In genomic region chr10:133306941-133307379, GRCh38 we compare ENCODE assay signal across 11 cellular contexts. TPM values are rescaled to one million over a fixed set of nuclear protein-coding genes. Genes with fewer than 3 reads are reported as not detected.
DNase-seq lines count a peak whose midpoint lies in the region; ATAC-seq and TF ChIP-seq lines count a peak whose summit lies in the region.
"Had no signal": no experiment of that assay in that cellular context is flagged by ENCODE, and none has a peak within 500 bp of the region (broad histone marks: within the 10 kb centered on the region; RNA-seq: fewer than 3 reads in every experiment).

No MANE protein-coding gene starts in this region.

- POLR2A ChIA-PET in activated CD8-positive, alpha-beta T cell treated with anti-CD3 and anti-CD28 coated beads, Interleukin-2, amount 10 ng/mL, durations not matched to agents 7 days and 5 days (lab: Charles Lee): interaction anchor here (1.6 to 1.7 kb wide), 2 partner anchors 13 to 31 kb away, joined by 3 to 13 read pairs; partner anchors contain the start of gene ADAM8

- peak overlapping the region; percentile 97 to 98 for H3K4me3 Mint-ChIP-seq in activated T-cell treated with anti-CD3 and anti-CD28 coated beads, Interleukin-2, amount 50 U/mL, for 72 hours
- H3K4me3 Mint-ChIP-seq in activated CD8-positive, alpha-beta T cell treated with anti-CD3 and anti-CD28 coated beads, Interleukin-2, amount 10 ng/mL, durations not matched to agents 7 days and 5 days: peak overlapping the region; percentile 95

- TF ChIP-seq POLR2A in stomach (IDR thresholded peaks at IDR 0.05) (no peak), transverse colon (IDR thresholded peaks at IDR 0.05) (no peak)

- H3K4me1 ChIP-seq in stomach (peaks cover 32 to 62% (median 45%) of the 10 kb centered on the region in 4 donors), transverse colon (peaks cover 7 to 33% (median 18%) of the 10 kb centered on the region in 4 donors)

- H3K36me3 ChIP-seq in stomach (peaks cover 11 to 42% (median 38%) of the 10 kb centered on the region in 4 donors), transverse colon (peaks cover 0 to 7% (median 0%) of the 10 kb centered on the region in 4 donors)

- H3K4me3 ChIP-seq in stomach: peak overlapping the region in 2 of 4 donors; percentile 90 to 94
- H3K4me3 ChIP-seq in transverse colon: peak overlapping the region in 1 of 4 donors; percentile 84

- no peaks in the 10 kb centered on the region for H3K27me3 Mint-ChIP-seq in activated T-cell treated with anti-CD3 and anti-CD28 coated beads, Interleukin-2, amount 50 U/mL, for 72 hours (ENCODE audit: low read depth)
- no peaks in the 10 kb centered on the region for H3K27me3 Mint-ChIP-seq in activated CD8-positive, alpha-beta T cell treated with anti-CD3 and anti-CD28 coated beads, Interleukin-2, amount 10 ng/mL, durations not matched to agents 7 days and 5 days (ENCODE audit: low read depth)

- H3K36me3 Mint-ChIP-seq in activated T-cell treated with anti-CD3 and anti-CD28 coated beads, Interleukin-2, amount 50 U/mL, for 72 hours (ENCODE audit: insufficient read depth in 2 of 2): peaks cover 4 to 5% of the 10 kb centered on the region in 2 donors
- peaks cover 19% of the 10 kb centered on the region for H3K36me3 Mint-ChIP-seq in activated CD8-positive, alpha-beta T cell treated with anti-CD3 and anti-CD28 coated beads, Interleukin-2, amount 10 ng/mL, durations not matched to agents 7 days and 5 days (ENCODE audit: low read depth)

- peaks cover 34% of the 10 kb centered on the region for H3K4me1 Mint-ChIP-seq in activated T-cell treated with anti-CD3 and anti-CD28 coated beads, Interleukin-2, amount 50 U/mL, for 72 hours (ENCODE audit: low read depth)
- peaks cover 19% of the 10 kb centered on the region for H3K4me1 Mint-ChIP-seq in activated CD8-positive, alpha-beta T cell treated with anti-CD3 and anti-CD28 coated beads, Interleukin-2, amount 10 ng/mL, durations not matched to agents 7 days and 5 days (ENCODE audit: low read depth)

- no peak for TF ChIP-seq EP300 in stomach (IDR thresholded peaks at IDR 0.05)
- no peak for TF ChIP-seq EP300 in transverse colon (IDR thresholded peaks at IDR 0.05; ENCODE audit: low read depth)

- H3K9me3 ChIP-seq in stomach (no peaks in the 10 kb centered on the region), transverse colon (no peaks in the 10 kb centered on the region)

- no peak for ATAC-seq in activated T-cell treated with anti-CD3 and anti-CD28 coated beads, Interleukin-2, amount 50 U/mL, for 72 hours (replicated peaks in 1 of 2)
- ATAC-seq in activated CD8-positive, alpha-beta T cell treated with anti-CD3 and anti-CD28 coated beads, Interleukin-2, amount 10 ng/mL, durations not matched to agents 7 days and 5 days: no peak
- ATAC-seq in GM19397 (IDR thresholded peaks at IDR 0.05; ENCODE audit: unreplicated experiment) (no peak), GM18498 (IDR thresholded peaks at IDR 0.05; ENCODE audit: unreplicated experiment) (no peak)

- H3K9me3 Mint-ChIP-seq in activated T-cell treated with anti-CD3 and anti-CD28 coated beads, Interleukin-2, amount 50 U/mL, for 72 hours: no peaks in the 10 kb centered on the region
- no peaks in the 10 kb centered on the region for H3K9me3 Mint-ChIP-seq in activated CD8-positive, alpha-beta T cell treated with anti-CD3 and anti-CD28 coated beads, Interleukin-2, amount 10 ng/mL, durations not matched to agents 7 days and 5 days (ENCODE audit: insufficient read depth)

- no peak for DNase-seq in activated T-cell treated with anti-CD3 and anti-CD28 coated beads, Interleukin-2, amount 50 U/mL, for 72 hours
- DNase-seq in activated T-cell treated with anti-CD3 and anti-CD28 coated beads, Interleukin-2, amount 50 U/mL, for 48 hours: no peak
- DNase-seq in activated CD8-positive, alpha-beta T cell treated with anti-CD3 and anti-CD28 coated beads, Interleukin-2, amount 10 ng/mL, durations not matched to agents 7 days and 5 days: no peak
- peak; percentile 66 for DNase-seq in kidney tubule cell (ENCODE audit: low spot score)
- no peak for DNase-seq in stomach
- DNase-seq in transverse colon: no peak

- H3K27ac ChIP-seq in stomach (peak overlapping the region in 3 of 5 donors; percentile 49 to 98 (median 96)), transverse colon (peak overlapping the region in 2 of 4 donors; percentile 97 to 98)

- CTCF ChIA-PET in activated CD8-positive, alpha-beta T cell treated with anti-CD3 and anti-CD28 coated beads, Interleukin-2, amount 10 ng/mL, durations not matched to agents 7 days and 5 days (lab: Charles Lee): interaction anchor here (0.8 to 3.7 kb wide), 9 partner anchors 7 to 80 kb away, joined by 3 to 23 read pairs (median 5); no protein-coding TSS in a partner anchor

- in situ Hi-C loops in transverse colon (cut with MboI; ENCODE audit: low pct_ligation_motif_present in 1 of 4, low pct_unique_long_range_greater_than_20kb in 1 of 4, low sequenced_read_pairs in 3 of 4): no loop called here

- no peak for TF ChIP-seq CTCF in stomach (IDR thresholded peaks at IDR 0.05)
- TF ChIP-seq CTCF in transverse colon (IDR thresholded peaks at IDR 0.05): no peak

- WGBS in stomach, 5 donors: 82 to 89% (median 87%) methylated on average over 17 of the region's 17 CpGs
- 89 to 93% methylated on average over 3 to 17 of the region's 17 CpGs for WGBS in transverse colon (ENCODE audit: low coverage in 1 of 2), 2 donors

- H3K27ac Mint-ChIP-seq in activated T-cell treated with anti-CD3 and anti-CD28 coated beads, Interleukin-2, amount 50 U/mL, for 72 hours: no peak overlapping the region
- H3K27ac Mint-ChIP-seq in activated CD8-positive, alpha-beta T cell treated with anti-CD3 and anti-CD28 coated beads, Interleukin-2, amount 10 ng/mL, durations not matched to agents 7 days and 5 days: peak overlapping the region; percentile 67

- H3K27me3 ChIP-seq in stomach (no peaks in the 10 kb centered on the region), transverse colon (no peaks in the 10 kb centered on the region)

- intact Hi-C loops in stomach (cut with DNase I; ENCODE audit: low total_unique reads) (no loop called here), transverse colon (cut with DNase I; ENCODE audit: low total_unique reads) (no loop called here)

RNA-seq across cellular contexts. Expression of gene TUBGCP2, which starts 1.7 kb away (rescaled TPM):
- total RNA-seq in activated T-cell treated with anti-CD3 and anti-CD28 coated beads, Interleukin-2, amount 50 U/mL, for 72 hours: 10 to 100 TPM; 50.9 to 51.2 TPM
- 10 to 100 TPM; 53.5 to 59.0 TPM for total RNA-seq in activated CD8-positive, alpha-beta T cell treated with anti-CD3 and anti-CD28 coated beads, Interleukin-2, amount 10 ng/mL, durations not matched to agents 7 days and 5 days
- total RNA-seq in stomach: 100 to 1,000 TPM in 1 of 5 donors, 10 to 100 TPM in 4; 18.3 to 117 (median 41.9) TPM
- polyA plus RNA-seq in stomach: 10 to 100 TPM; 40.3 to 89.8 (median 68.7) TPM
- total RNA-seq in transverse colon: 10 to 100 TPM; 37.5 to 68.3 (median 47.6) TPM

RNA-seq across cellular contexts. Expression of gene ZNF511, which starts 1.8 kb away (rescaled TPM):
- 10 to 100 TPM; 46.1 to 49.8 TPM for total RNA-seq in activated T-cell treated with anti-CD3 and anti-CD28 coated beads, Interleukin-2, amount 50 U/mL, for 72 hours
- 10 to 100 TPM; 61.4 to 62.6 TPM for total RNA-seq in activated CD8-positive, alpha-beta T cell treated with anti-CD3 and anti-CD28 coated beads, Interleukin-2, amount 10 ng/mL, durations not matched to agents 7 days and 5 days
- total RNA-seq in stomach (10 to 100 TPM; 12.7 to 82.1 (median 27.2) TPM), transverse colon (100 to 1,000 TPM in 1 of 4 donors, 10 to 100 TPM in 3; 21.8 to 104 (median 27.2) TPM)
- 10 to 100 TPM; 55.8 to 63.4 (median 60.0) TPM for polyA plus RNA-seq in stomach

RNA-seq across cellular contexts. Expression of gene CALY, which starts 29.7 kb away (rescaled TPM):
- under 1 TPM in 1 of 2 donors, not detected in 1; 0.09 TPM for total RNA-seq in activated T-cell treated with anti-CD3 and anti-CD28 coated beads, Interleukin-2, amount 50 U/mL, for 72 hours
- not detected for total RNA-seq in activated CD8-positive, alpha-beta T cell treated with anti-CD3 and anti-CD28 coated beads, Interleukin-2, amount 10 ng/mL, durations not matched to agents 7 days and 5 days
- total RNA-seq in stomach (1 to 10 TPM in 2 of 5 donors, not detected in 3; 2.0 to 2.6 TPM), transverse colon (1 to 10 TPM in 1 of 4 donors, under 1 TPM in 1, not detected in 2; 0.82 to 1.3 TPM)
- polyA plus RNA-seq in stomach: under 1 TPM in 2 of 3 donors, not detected in 1; 0.44 to 0.78 TPM
- total RNA-seq: glomerular endothelial cell had no signal

RNA-seq across cellular contexts. Expression of gene ADAM8, which starts 30.3 kb away (rescaled TPM):
- 100 to 1,000 TPM; 156 to 218 TPM for total RNA-seq in activated T-cell treated with anti-CD3 and anti-CD28 coated beads, Interleukin-2, amount 50 U/mL, for 72 hours
- 10 to 100 TPM; 69.9 to 75.5 TPM for total RNA-seq in activated CD8-positive, alpha-beta T cell treated with anti-CD3 and anti-CD28 coated beads, Interleukin-2, amount 10 ng/mL, durations not matched to agents 7 days and 5 days
- total RNA-seq in stomach (10 to 100 TPM in 1 of 5 donors, 1 to 10 TPM in 3, not detected in 1; 3.3 to 50.8 (median 5.0) TPM), transverse colon (10 to 100 TPM in 2 of 4 donors, 1 to 10 TPM in 2; 2.3 to 21.3 (median 13.7) TPM)
- polyA plus RNA-seq in stomach: 1 to 10 TPM; 1.8 to 4.4 (median 3.6) TPM

RNA-seq across cellular contexts. Expression of gene PRAP1, which starts 40.2 kb away (rescaled TPM):
- not detected for total RNA-seq in activated T-cell treated with anti-CD3 and anti-CD28 coated beads, Interleukin-2, amount 50 U/mL, for 72 hours
- not detected for total RNA-seq in activated CD8-positive, alpha-beta T cell treated with anti-CD3 and anti-CD28 coated beads, Interleukin-2, amount 10 ng/mL, durations not matched to agents 7 days and 5 days
- 10 to 100 TPM in 1 of 5 donors, 1 to 10 TPM in 1, not detected in 3; 4.8 to 13.9 TPM for total RNA-seq in stomach
- polyA plus RNA-seq in stomach: not detected
- total RNA-seq in transverse colon: 100 to 1,000 TPM in 3 of 4 donors, 1 to 10 TPM in 1; 3.8 to 990 (median 495) TPM
- total RNA-seq: glomerular endothelial cell, NCI-H460 had no signal
- polyA plus RNA-seq: BJ had no signal
